Comparison of ENCODE assay signal across 8 cellular contexts in genomic region chrX:70432936-70433847, GRCh38. TPM values are rescaled to one million over a fixed set of nuclear protein-coding genes. Genes with fewer than 3 reads are reported as not detected.
DNase-seq lines count a peak whose midpoint lies in the region; ATAC-seq, FAIRE-seq and TF ChIP-seq lines count a peak whose summit lies in the region.

No MANE protein-coding gene starts in this region.

- peak overlapping the region; percentile 57 for H3K27ac Mint-ChIP-seq in endothelial cell (ENCODE audit: unreplicated experiment)

- peaks cover 0 to 32% (median 0%) of the 10 kb centered on the region in 3 donors for H3K27me3 ChIP-seq in psoas muscle (ENCODE audit: insufficient read depth in 3 of 3, low read length in 2 of 3)

- no peak for TF ChIP-seq POLR2A in GM12892 (IDR thresholded peaks at IDR 0.05; ENCODE audit: low read depth, low read length)

- H3K9me3 ChIP-seq in OCI-LY7 (ENCODE audit: low read length) (no peaks in the 10 kb centered on the region), psoas muscle (no peaks in the 10 kb centered on the region)

- CTCF ChIA-PET in OCI-LY7 (lab: Charles Lee; ENCODE audit: unreplicated experiment): interaction anchor here (0.6 to 0.7 kb wide), 2 partner anchors 9 to 34 kb away, joined by 3 read pairs; no protein-coding TSS in a partner anchor

- intact Hi-C loops in OCI-LY7 (cut with micrococcal nuclease; ENCODE audit: unreplicated experiment): loop anchor here (5.0 kb wide), 1 partner anchor 236 kb away; no protein-coding TSS in a partner anchor
- intact Hi-C loops in psoas muscle (cut with DNase I): loop anchor here (2.0 to 10.0 kb wide), 5 partner anchors 146 to 300 kb away; partner anchors contain the start of genes IGBP1 (in 2 of the 2), PDZD11 (in 1 of the 2) and RAB41 (in 1 of the 2)

- ATAC-seq in GM18511 (IDR thresholded peaks at IDR 0.05; ENCODE audit: unreplicated experiment) (peak; percentile 2), psoas muscle (no peak), HG03025 (IDR thresholded peaks at IDR 0.05; ENCODE audit: low FRiP score, unreplicated experiment) (no peak), GM19351 (IDR thresholded peaks at IDR 0.05; ENCODE audit: unreplicated experiment) (no peak), GM18520 (IDR thresholded peaks at IDR 0.05; ENCODE audit: unreplicated experiment) (no peak)

- H4K20me1 ChIP-seq in OCI-LY7 (ENCODE audit: insufficient read depth, low read length): no peaks in the 10 kb centered on the region

- H3K36me3 ChIP-seq in OCI-LY7 (ENCODE audit: insufficient read depth, low read length) (no peaks in the 10 kb centered on the region), psoas muscle (ENCODE audit: insufficient read depth in 1 of 2, low read depth in 1 of 2) (no peaks in the 10 kb centered on the region)

- H3K79me2 ChIP-seq in OCI-LY7 (ENCODE audit: insufficient read depth, low read depth, low read length): no peaks in the 10 kb centered on the region

- H3K4me1 Mint-ChIP-seq in endothelial cell (ENCODE audit: unreplicated experiment): no peaks in the 10 kb centered on the region

- peak overlapping the region; percentile 91 for H2AFZ ChIP-seq in OCI-LY7 (ENCODE audit: low read length)

- peaks cover 7% of the 10 kb centered on the region for H3K4me1 ChIP-seq in OCI-LY7 (ENCODE audit: insufficient read depth, low read length, poor library complexity, severe bottlenecking)
- H3K4me1 ChIP-seq in psoas muscle: peaks cover 4% of the 10 kb centered on the region

- H3K9me2 ChIP-seq in OCI-LY7 (ENCODE audit: insufficient read depth, low read length): no peaks in the 10 kb centered on the region

- H3K27me3 Mint-ChIP-seq in endothelial cell (ENCODE audit: unreplicated experiment): peaks cover 5% of the 10 kb centered on the region

- POLR2A ChIA-PET in OCI-LY7 (lab: Charles Lee): interaction anchor here (0.5 kb wide), 2 partner anchors 138 to 1060 kb away, joined by 4 read pairs; no protein-coding TSS in a partner anchor

- DNase-seq in OCI-LY7 (ENCODE audit: low spot score) (no peak), endothelial cell (ENCODE audit: low spot score) (no peak), psoas muscle (no peak), GM12892 (ENCODE audit: insufficient read length) (no peak)

- H3K4me3 ChIP-seq in OCI-LY7 (ENCODE audit: low read depth, low read length, poor library complexity, severe bottlenecking) (peak overlapping the region; percentile 77), psoas muscle (peak overlapping the region; percentile 76)

- peak overlapping the region; percentile 70 for H3K4me2 ChIP-seq in OCI-LY7 (ENCODE audit: low read length)

- no TSS peak for BruUV-seq in OCI-LY7 (replicated peaks; lab: Mats Ljungman, UMichigan)

- no peak for FAIRE-seq in GM12892 (lab: Jason Lieb, UNC)

- 61 to 72% (median 65%) methylated on average over 14 to 15 of the region's 15 CpGs for WGBS in psoas muscle, 3 donors

- no peak overlapping the region for H3K27ac ChIP-seq in OCI-LY7 (ENCODE audit: low read depth, low read length, poor library complexity, severe bottlenecking)
- H3K27ac ChIP-seq in psoas muscle: peak overlapping the region; percentile 89

- H3K4me3 Mint-ChIP-seq in endothelial cell (ENCODE audit: unreplicated experiment): peak overlapping the region; percentile 80

- no peaks in the 10 kb centered on the region for H3K9me3 Mint-ChIP-seq in endothelial cell (ENCODE audit: unreplicated experiment)

- no peaks in the 10 kb centered on the region for H3K36me3 Mint-ChIP-seq in endothelial cell (ENCODE audit: low read depth, unreplicated experiment)

- TF ChIP-seq CTCF in OCI-LY7 (conservative IDR thresholded peaks at IDR 0.05; ENCODE audit: low read length) (no peak), endothelial cell (IDR thresholded peaks at IDR 0.05; ENCODE audit: unreplicated experiment) (no peak), psoas muscle (IDR thresholded peaks at IDR 0.05) (no peak)

RNA-seq across cellular contexts. Expression of gene GDPD2, which starts 10.1 kb away (rescaled TPM):
- total RNA-seq in OCI-LY7 (2014; rRNA removed; shearing (Covaris generic)): 0.16 TPM in 1 of 2 replicates, not detected in the other
- total RNA-seq in OCI-LY7 (2022) (not detected in 2 replicates), endothelial cell (ENCODE audit: unreplicated experiment) (0.13 TPM), psoas muscle (not detected)
- under 1 TPM in 1 of 3 donors, not detected in 2; 0.01 TPM for polyA plus RNA-seq in psoas muscle
- not detected for polyA plus RNA-seq in GM12892 (2012; ENCODE audit: missing spikeins)

RNA-seq across cellular contexts. Expression of gene DLG3, which starts 11.4 kb away (rescaled TPM):
- 0.06 TPM in 1 of 2 replicates, not detected in the other for total RNA-seq in OCI-LY7 (2014; rRNA removed; shearing (Covaris generic))
- 0.09 TPM in 1 of 2 replicates, not detected in the other for total RNA-seq in OCI-LY7 (2022)
- 10.3 TPM for total RNA-seq in endothelial cell (ENCODE audit: unreplicated experiment)
- total RNA-seq in psoas muscle: 1 to 10 TPM; 1.2 to 1.6 (median 1.4) TPM
- 1 to 10 TPM in 1 of 3 donors, under 1 TPM in 2; 0.27 to 1.4 (median 0.52) TPM for polyA plus RNA-seq in psoas muscle
- 1.2 TPM for polyA plus RNA-seq in GM12892 (2012; ENCODE audit: missing spikeins)
